In the genomic region with DNA sequence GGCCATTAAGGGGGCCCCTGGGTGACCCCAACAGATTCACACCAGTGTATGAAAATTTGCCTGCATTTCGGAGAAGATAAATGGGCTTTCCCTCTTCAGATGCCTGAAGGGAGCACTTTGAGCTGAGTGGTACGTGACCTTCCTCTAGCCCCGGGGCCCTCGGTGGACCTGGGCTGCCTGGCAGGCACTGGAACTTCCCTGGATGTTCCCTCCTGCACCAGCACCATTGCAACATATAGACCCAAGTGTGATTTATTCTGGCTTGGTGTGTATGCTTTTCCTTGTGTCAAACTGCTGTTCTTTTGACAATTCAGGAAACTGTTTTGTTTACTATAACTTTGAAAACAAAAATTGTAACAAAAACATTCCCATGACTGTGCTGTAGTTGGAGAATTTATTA, we compare ENCODE assay signal across 14 cellular contexts.
"Had no signal": no experiment of that assay in that cellular context is flagged by ENCODE, and none has a peak within 500 bp of the region (broad histone marks: within the 10 kb centered on the region; RNA-seq: fewer than 3 reads in every experiment).

No MANE protein-coding gene starts in this region.

- DNase-seq: central memory CD4-positive, alpha-beta T cell; effector CD8-positive, alpha-beta T cell; foreskin fibroblast; immature natural killer cell; kidney; left colon; left ventricle myocardium superior; mesendoderm; naive thymus-derived CD4-positive, alpha-beta T cell; nephron progenitor cell; sigmoid colon; stimulated activated CD4-positive, alpha-beta T cell treated with anti-CD3 and anti-CD28 coated beads, Interleukin-12 subunit alpha, Interleukin-12 subunit beta, amount 100 ng/mL, for 4 hours; stimulated activated naive CD4-positive, alpha-beta T cell treated with Interleukin-2 at 50 U/mL for 16 hours; tibial artery had no signal

- FAIRE-seq: kidney had no signal

- ATAC-seq: left colon; left ventricle myocardium superior; naive thymus-derived CD4-positive, alpha-beta T cell had no signal
